ENCODE assay signal across 14 cellular contexts in genomic region chr5:135491552-135492318, GRCh38. TPM values are rescaled to one million over a fixed set of nuclear protein-coding genes. Genes with fewer than 3 reads are reported as not detected.
DNase-seq lines count a peak whose midpoint lies in the region; ATAC-seq and TF ChIP-seq lines count a peak whose summit lies in the region.
"Had no signal": no experiment of that assay in that cellular context is flagged by ENCODE, and none has a peak within 500 bp of the region (broad histone marks: within the 10 kb centered on the region; RNA-seq: fewer than 3 reads in every experiment).

No MANE protein-coding gene starts in this region.

- whole genome bisulfite sequencing in thyroid gland, 2 donors: 13 to 22% methylated on average over 8 to 16 of the region's 40 CpGs

- DNase-seq in H7 (peak; percentile 83), NCI-H2107 (lab: John Stamatoyannopoulos, UW) (peak; percentile 74), thyroid gland (no peak), GM10266 (ENCODE audit: extremely low spot score) (no peak)
- DNase-seq: activated CD4-positive, CD25-positive, alpha-beta regulatory T cell; activated naive CD4-positive, alpha-beta T cell treated with anti-CD3 and anti-CD28 coated beads for 36 hours; CD8-positive, alpha-beta memory T cell; dermis blood vessel endothelial cell; immature natural killer cell had no signal

- H3K36me3 ChIP-seq in H7 (replicated peaks; ENCODE audit: control insufficient read depth, insufficient read depth, low read length) (no peaks in the 10 kb centered on the region), neural cell (ENCODE audit: insufficient read depth, low read length) (no peaks in the 10 kb centered on the region), thyroid gland (no peaks in the 10 kb centered on the region)

- no peaks in the 10 kb centered on the region for H3K79me2 ChIP-seq in neural cell (replicated peaks; ENCODE audit: insufficient read depth, low read length)

- TF ChIP-seq RAD21 in neural cell (conservative IDR thresholded peaks at IDR 0.05): no peak

- no peak for TF ChIP-seq EP300 in neural cell (conservative IDR thresholded peaks at IDR 0.05; ENCODE audit: poor library complexity, severe bottlenecking)

- no peaks in the 10 kb centered on the region for H4K20me1 ChIP-seq in neural cell (ENCODE audit: insufficient read depth)

- H3K27ac ChIP-seq in neural cell (ENCODE audit: low read length) (no peak overlapping the region), thyroid gland (no peak overlapping the region)

- H3K27ac Mint-ChIP-seq in dendritic cell treated with granulocyte-macrophage colony-stimulating factor and Interleukin-4, amounts not matched to agents 40 ng/mL and 50 ng/mL, for 4 days: peak overlapping the region; percentile 45
- H3K27ac Mint-ChIP-seq: activated naive CD4-positive, alpha-beta T cell treated with anti-CD3 and anti-CD28 coated beads for 36 hours; CD8-positive, alpha-beta memory T cell; immature natural killer cell had no signal

- H3K9me3 Mint-ChIP-seq in dendritic cell treated with granulocyte-macrophage colony-stimulating factor and Interleukin-4, amounts not matched to agents 40 ng/mL and 50 ng/mL, for 4 days: no peaks in the 10 kb centered on the region
- H3K9me3 Mint-ChIP-seq: activated naive CD4-positive, alpha-beta T cell treated with anti-CD3 and anti-CD28 coated beads for 36 hours had no signal

- H3K4me1 Mint-ChIP-seq in dendritic cell treated with granulocyte-macrophage colony-stimulating factor and Interleukin-4, amounts not matched to agents 40 ng/mL and 50 ng/mL, for 4 days (ENCODE audit: low read depth): peaks cover 89% of the 10 kb centered on the region
- H3K4me1 Mint-ChIP-seq: immature natural killer cell had no signal

- no peak for TF ChIP-seq POLR2A in thyroid gland (IDR thresholded peaks at IDR 0.05)

- no peak overlapping the region for H3K4me3 Mint-ChIP-seq in dendritic cell treated with granulocyte-macrophage colony-stimulating factor and Interleukin-4, amounts not matched to agents 40 ng/mL and 50 ng/mL, for 4 days
- H3K4me3 Mint-ChIP-seq: activated naive CD4-positive, alpha-beta T cell treated with anti-CD3 and anti-CD28 coated beads for 36 hours; CD8-positive, alpha-beta memory T cell; immature natural killer cell had no signal

- no peaks in the 10 kb centered on the region for H3F3A ChIP-seq in neural cell (ENCODE audit: insufficient read depth, low read length, poor library complexity, severe bottlenecking)

- H2AFZ ChIP-seq in neural cell (ENCODE audit: low read depth, low read length): no peak overlapping the region

- peaks cover 65% of the 10 kb centered on the region for H3K27me3 Mint-ChIP-seq in dendritic cell treated with granulocyte-macrophage colony-stimulating factor and Interleukin-4, amounts not matched to agents 40 ng/mL and 50 ng/mL, for 4 days

- intact Hi-C loops in dendritic cell treated with granulocyte-macrophage colony-stimulating factor and Interleukin-4, amounts not matched to agents 40 ng/mL and 50 ng/mL, for 4 days (cut with micrococcal nuclease): no loop called here
- intact Hi-C loops in thyroid gland (cut with DNase I): no loop called here

- H3K4me3 ChIP-seq in H7 (ENCODE audit: insufficient read depth, low read depth, low read length) (peak overlapping the region; percentile 21), neural cell (ENCODE audit: low read length) (peak overlapping the region; percentile 44), thyroid gland (replicated peaks in 1 of 3) (no peak overlapping the region)

- H3K4me1 ChIP-seq in thyroid gland: peaks cover 19% of the 10 kb centered on the region in 2 donors

- no peaks in the 10 kb centered on the region for H3K9me2 ChIP-seq in neural cell (ENCODE audit: insufficient read depth, low read length)

- H3K4me2 ChIP-seq in neural cell (ENCODE audit: low read length): no peak overlapping the region

- H3K9me3 ChIP-seq in neural cell (ENCODE audit: low read length): no peaks in the 10 kb centered on the region
- no peaks in the 10 kb centered on the region for H3K9me3 ChIP-seq in thyroid gland

- H3K27me3 ChIP-seq in H7 (ENCODE audit: control insufficient read depth, insufficient read depth, low read length) (peaks cover 92% of the 10 kb centered on the region), neural cell (ENCODE audit: insufficient read depth, low read depth, low read length) (peaks cover 56% of the 10 kb centered on the region), thyroid gland (peaks cover 58% of the 10 kb centered on the region)

- no peaks in the 10 kb centered on the region for H3K36me3 Mint-ChIP-seq in dendritic cell treated with granulocyte-macrophage colony-stimulating factor and Interleukin-4, amounts not matched to agents 40 ng/mL and 50 ng/mL, for 4 days (ENCODE audit: low read depth)
- H3K36me3 Mint-ChIP-seq: immature natural killer cell had no signal

- TF ChIP-seq CTCF in neural cell (IDR thresholded peaks at IDR 0.05; ENCODE audit: poor library complexity, severe bottlenecking) (no peak), thyroid gland (IDR thresholded peaks at IDR 0.05) (no peak), GM10266 (IDR thresholded peaks at IDR 0.05; ENCODE audit: control insufficient read depth, insufficient read depth, low read depth, missing control alignments) (no peak)

- ATAC-seq in GM21423 (IDR thresholded peaks at IDR 0.05; ENCODE audit: unreplicated experiment) (no peak), GM21529 (IDR thresholded peaks at IDR 0.05; ENCODE audit: unreplicated experiment) (no peak)

- no peak overlapping the region for H3K9ac ChIP-seq in neural cell (ENCODE audit: low read length)

TF ChIP-seq in neural cell, 6 proteins besides CTCF, POLR2A, EP300 and RAD21:
- no peak for TF ChIP-seq TAF1 (IDR thresholded peaks at IDR 0.05; ENCODE audit: low read depth)
- no peak for TF ChIP-seq EZH2 (IDR thresholded peaks at IDR 0.05; ENCODE audit: borderline replicate concordance, insufficient read depth, low read length, poor library complexity, severe bottlenecking)
- TF ChIP-seq SMC3 (conservative IDR thresholded peaks at IDR 0.05; ENCODE audit: poor library complexity): no peak
- no peak for TF ChIP-seq POLR2AphosphoS5 (IDR thresholded peaks at IDR 0.05)
- TF ChIP-seq MXI1 (conservative IDR thresholded peaks at IDR 0.05; ENCODE audit: poor library complexity, severe bottlenecking): no peak
- TF ChIP-seq REST (IDR thresholded peaks at IDR 0.05; ENCODE audit: borderline replicate concordance): no peak

RNA-seq across cellular contexts. Expression of gene TIFAB, which starts 39.6 kb away (rescaled TPM):
- total RNA-seq in H7 (2014; rRNA removed; shearing (Covaris generic)): not detected in 2 replicates
- polyA plus RNA-seq in neural cell: 0.10 TPM in 1 of 2 replicates, not detected in the other
- polyA minus RNA-seq in neural cell: not detected in 2 replicates
- not detected for total RNA-seq in thyroid gland
- total RNA-seq: activated naive CD4-positive, alpha-beta T cell treated with anti-CD3 and anti-CD28 coated beads for 36 hours; CD8-positive, alpha-beta memory T cell; dermis blood vessel endothelial cell; osteoblast had no signal
- polyA plus RNA-seq: CD8-positive, alpha-beta memory T cell had no signal

RNA-seq across cellular contexts. Expression of gene NEUROG1, which starts 44.0 kb away (rescaled TPM):
- total RNA-seq in H7 (2014; rRNA removed; shearing (Covaris generic)): not detected in 2 replicates
- not detected in 2 replicates for polyA plus RNA-seq in neural cell
- 0.49 TPM in 1 of 2 replicates, not detected in the other for polyA minus RNA-seq in neural cell
- not detected for total RNA-seq in thyroid gland
- total RNA-seq: activated naive CD4-positive, alpha-beta T cell treated with anti-CD3 and anti-CD28 coated beads for 36 hours; CD8-positive, alpha-beta memory T cell; dermis blood vessel endothelial cell; osteoblast had no signal
- polyA plus RNA-seq: CD8-positive, alpha-beta memory T cell; immature natural killer cell had no signal

RNA-seq across cellular contexts. Expression of gene DCANP1, which starts 44.6 kb away (rescaled TPM):
- total RNA-seq in H7 (2014; rRNA removed; shearing (Covaris generic)): not detected in 2 replicates
- not detected in 2 replicates for polyA plus RNA-seq in neural cell
- not detected in 2 replicates for polyA minus RNA-seq in neural cell
- total RNA-seq in thyroid gland: not detected
- total RNA-seq: activated naive CD4-positive, alpha-beta T cell treated with anti-CD3 and anti-CD28 coated beads for 36 hours; CD8-positive, alpha-beta memory T cell; dermis blood vessel endothelial cell; osteoblast had no signal
- polyA plus RNA-seq: CD8-positive, alpha-beta memory T cell had no signal

Comparison
In these comparisons a context has a peak if more than half of its experiments do, and no peak if none do; other contexts are left out.
1. DNase-seq: peak in H7 (single experiment) and NCI-H2107 (single experiment); none in thyroid gland (0 of 2) and GM10266 (single experiment).
2. H3K4me3 ChIP-seq: peak in H7 (single experiment) and neural cell (single experiment); none in thyroid gland (0 of 3).